In genomic region chr20:35147575-35148071, GRCh38 we compare ENCODE assay signal across 7 cellular contexts. TPM values are rescaled to one million over a fixed set of nuclear protein-coding genes. Genes with fewer than 3 reads are reported as not detected.
DNase-seq lines count a peak whose midpoint lies in the region; ATAC-seq and TF ChIP-seq lines count a peak whose summit lies in the region.
"Not testable (repeated sequence)": the region's sequence is repeated elsewhere in the genome, so short reads cannot be mapped to it uniquely, and the experiment has no call there.

No MANE protein-coding gene starts in this region.

- H3K9me3 ChIP-seq in iPS-18a (ENCODE audit: control insufficient read depth, low read depth, low read length); parathyroid adenoma (ENCODE audit: control insufficient read depth, low read length): not testable (repeated sequence)

- peaks cover 18% of the 10 kb centered on the region for H3K4me1 Mint-ChIP-seq in WTC11

- H3K9ac ChIP-seq in iPS-18a (ENCODE audit: low read length) = peak overlapping the region; percentile 39
- not testable (repeated sequence) for H3K9ac ChIP-seq in parathyroid adenoma

- peak; percentile 39 for ATAC-seq in GM18517 (IDR thresholded peaks at IDR 0.05; ENCODE audit: unreplicated experiment)
- peak; percentile 21 for ATAC-seq in HG02759 (IDR thresholded peaks at IDR 0.05; ENCODE audit: unreplicated experiment)
- not testable (repeated sequence) for ATAC-seq in WTC11

- DNase-seq in NCI-H1092 treated with DMSO at 0.1 percent for 48 hours (lab: John Stamatoyannopoulos, UW) (peak; percentile 36), caudate nucleus (lab: John Stamatoyannopoulos, UW) (peak in 7 of 61 donors; percentile 3 to 39 (median 11))
- not testable (repeated sequence) for DNase-seq in WTC11 (ENCODE audit: low spot score)

- H3K27me3 Mint-ChIP-seq in WTC11 (ENCODE audit: low read depth) = not testable (repeated sequence)

- not testable (repeated sequence) for H3K27me3 ChIP-seq in iPS-18a (ENCODE audit: control insufficient read depth, insufficient read depth, low read length); parathyroid adenoma (ENCODE audit: control insufficient read depth, insufficient read depth, low read length)

- H3K4me3 ChIP-seq in iPS-18a (ENCODE audit: low read length) (peak overlapping the region; percentile 59), parathyroid adenoma (ENCODE audit: low read depth, low read length) (peak overlapping the region; percentile 93)

- not testable (repeated sequence) for H3K4me1 ChIP-seq in iPS-18a (ENCODE audit: control insufficient read depth, low read depth, low read length); parathyroid adenoma

- H3K27ac ChIP-seq in caudate nucleus (ENCODE audit: low read depth, low read length) (peak overlapping the region; percentile 53), parathyroid adenoma (peak overlapping the region; percentile 69)
- not testable (repeated sequence) for H3K27ac ChIP-seq in iPS-18a (ENCODE audit: low read length)

- POLR2A ChIA-PET in WTC11 (lab: Charles Lee) = interaction anchor here (0.5 to 3.6 kb wide), 10 partner anchors 14 to 137 kb away, joined by 3 to 24 read pairs (median 5); partner anchors contain the start of genes EIF6, MMP24, MMP24OS and TRPC4AP

- CTCF ChIA-PET in WTC11 (lab: Charles Lee) = interaction anchor here (0.6 to 3.8 kb wide), 21 partner anchors 14 to 300 kb away, joined by 3 to 76 read pairs (median 6); partner anchors contain the start of genes FAM83C, MMP24, MMP24OS and TRPC4AP

- H3K4me2 ChIP-seq in parathyroid adenoma (ENCODE audit: low read length) = peak overlapping the region; percentile 94

- not testable (repeated sequence) for TF ChIP-seq CTCF in WTC11 (IDR thresholded peaks at IDR 0.05); parathyroid adenoma (IDR thresholded peaks at IDR 0.05)

- H3K27ac Mint-ChIP-seq in WTC11 = peak overlapping the region; percentile 98

- H3K36me3 ChIP-seq in iPS-18a (ENCODE audit: control insufficient read depth, low read depth, low read length); parathyroid adenoma (ENCODE audit: control insufficient read depth, insufficient read depth, low read length): not testable (repeated sequence)

- H2AFZ ChIP-seq in parathyroid adenoma = peak overlapping the region; percentile 85

- not testable (repeated sequence) for H3K36me3 Mint-ChIP-seq in WTC11

- H3K79me2 ChIP-seq in parathyroid adenoma = not testable (repeated sequence)

- peak overlapping the region; percentile 95 for H3K4me3 Mint-ChIP-seq in WTC11

- not testable (repeated sequence) for H3K9me3 Mint-ChIP-seq in WTC11

RNA-seq across cellular contexts. Expression of gene EDEM2, which starts 0.5 kb away (rescaled TPM):
- 22.7 to 24.2 TPM (median 24.0 TPM) in 3 replicates for total RNA-seq in WTC11 (2021)

RNA-seq across cellular contexts. Expression of gene PROCR, which starts 24.2 kb away (rescaled TPM):
- 20.5 to 29.7 TPM (median 22.2 TPM) in 3 replicates for total RNA-seq in WTC11 (2021)

RNA-seq across cellular contexts. Expression of gene TRPC4AP, which starts 55.0 kb away (rescaled TPM):
- 62.7 to 73.8 TPM (median 68.0 TPM) in 3 replicates for total RNA-seq in WTC11 (2021)
